1 cellular context compared by ENCODE assay signal in genomic region chr11:66729447-66729846, GRCh38.
TF ChIP-seq lines count a peak whose summit lies in the region.

No MANE protein-coding gene starts in this region.

TF ChIP-seq in WTC11, 78 proteins besides CTCF, POLR2A, EP300 and RAD21 (continued from another document):
- TF ChIP-seq, protein P1, sequence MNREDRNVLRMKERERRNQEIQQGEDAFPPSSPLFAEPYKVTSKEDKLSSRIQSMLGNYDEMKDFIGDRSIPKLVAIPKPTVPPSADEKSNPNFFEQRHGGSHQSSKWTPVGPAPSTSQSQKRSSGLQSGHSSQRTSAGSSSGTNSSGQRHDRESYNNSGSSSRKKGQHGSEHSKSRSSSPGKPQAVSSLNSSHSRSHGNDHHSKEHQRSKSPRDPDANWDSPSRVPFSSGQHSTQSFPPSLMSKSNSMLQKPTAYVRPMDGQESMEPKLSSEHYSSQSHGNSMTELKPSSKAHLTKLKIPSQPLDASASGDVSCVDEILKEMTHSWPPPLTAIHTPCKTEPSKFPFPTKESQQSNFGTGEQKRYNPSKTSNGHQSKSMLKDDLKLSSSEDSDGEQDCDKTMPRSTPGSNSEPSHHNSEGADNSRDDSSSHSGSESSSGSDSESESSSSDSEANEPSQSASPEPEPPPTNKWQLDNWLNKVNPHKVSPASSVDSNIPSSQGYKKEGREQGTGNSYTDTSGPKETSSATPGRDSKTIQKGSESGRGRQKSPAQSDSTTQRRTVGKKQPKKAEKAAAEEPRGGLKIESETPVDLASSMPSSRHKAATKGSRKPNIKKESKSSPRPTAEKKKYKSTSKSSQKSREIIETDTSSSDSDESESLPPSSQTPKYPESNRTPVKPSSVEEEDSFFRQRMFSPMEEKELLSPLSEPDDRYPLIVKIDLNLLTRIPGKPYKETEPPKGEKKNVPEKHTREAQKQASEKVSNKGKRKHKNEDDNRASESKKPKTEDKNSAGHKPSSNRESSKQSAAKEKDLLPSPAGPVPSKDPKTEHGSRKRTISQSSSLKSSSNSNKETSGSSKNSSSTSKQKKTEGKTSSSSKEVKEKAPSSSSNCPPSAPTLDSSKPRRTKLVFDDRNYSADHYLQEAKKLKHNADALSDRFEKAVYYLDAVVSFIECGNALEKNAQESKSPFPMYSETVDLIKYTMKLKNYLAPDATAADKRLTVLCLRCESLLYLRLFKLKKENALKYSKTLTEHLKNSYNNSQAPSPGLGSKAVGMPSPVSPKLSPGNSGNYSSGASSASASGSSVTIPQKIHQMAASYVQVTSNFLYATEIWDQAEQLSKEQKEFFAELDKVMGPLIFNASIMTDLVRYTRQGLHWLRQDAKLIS (CRISPR knock-in tag; IDR thresholded peaks at IDR 0.05; ENCODE audit: borderline replicate concordance): no peak
- TF ChIP-seq, protein P2, sequence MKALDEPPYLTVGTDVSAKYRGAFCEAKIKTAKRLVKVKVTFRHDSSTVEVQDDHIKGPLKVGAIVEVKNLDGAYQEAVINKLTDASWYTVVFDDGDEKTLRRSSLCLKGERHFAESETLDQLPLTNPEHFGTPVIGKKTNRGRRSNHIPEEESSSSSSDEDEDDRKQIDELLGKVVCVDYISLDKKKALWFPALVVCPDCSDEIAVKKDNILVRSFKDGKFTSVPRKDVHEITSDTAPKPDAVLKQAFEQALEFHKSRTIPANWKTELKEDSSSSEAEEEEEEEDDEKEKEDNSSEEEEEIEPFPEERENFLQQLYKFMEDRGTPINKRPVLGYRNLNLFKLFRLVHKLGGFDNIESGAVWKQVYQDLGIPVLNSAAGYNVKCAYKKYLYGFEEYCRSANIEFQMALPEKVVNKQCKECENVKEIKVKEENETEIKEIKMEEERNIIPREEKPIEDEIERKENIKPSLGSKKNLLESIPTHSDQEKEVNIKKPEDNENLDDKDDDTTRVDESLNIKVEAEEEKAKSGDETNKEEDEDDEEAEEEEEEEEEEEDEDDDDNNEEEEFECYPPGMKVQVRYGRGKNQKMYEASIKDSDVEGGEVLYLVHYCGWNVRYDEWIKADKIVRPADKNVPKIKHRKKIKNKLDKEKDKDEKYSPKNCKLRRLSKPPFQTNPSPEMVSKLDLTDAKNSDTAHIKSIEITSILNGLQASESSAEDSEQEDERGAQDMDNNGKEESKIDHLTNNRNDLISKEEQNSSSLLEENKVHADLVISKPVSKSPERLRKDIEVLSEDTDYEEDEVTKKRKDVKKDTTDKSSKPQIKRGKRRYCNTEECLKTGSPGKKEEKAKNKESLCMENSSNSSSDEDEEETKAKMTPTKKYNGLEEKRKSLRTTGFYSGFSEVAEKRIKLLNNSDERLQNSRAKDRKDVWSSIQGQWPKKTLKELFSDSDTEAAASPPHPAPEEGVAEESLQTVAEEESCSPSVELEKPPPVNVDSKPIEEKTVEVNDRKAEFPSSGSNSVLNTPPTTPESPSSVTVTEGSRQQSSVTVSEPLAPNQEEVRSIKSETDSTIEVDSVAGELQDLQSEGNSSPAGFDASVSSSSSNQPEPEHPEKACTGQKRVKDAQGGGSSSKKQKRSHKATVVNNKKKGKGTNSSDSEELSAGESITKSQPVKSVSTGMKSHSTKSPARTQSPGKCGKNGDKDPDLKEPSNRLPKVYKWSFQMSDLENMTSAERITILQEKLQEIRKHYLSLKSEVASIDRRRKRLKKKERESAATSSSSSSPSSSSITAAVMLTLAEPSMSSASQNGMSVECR (CRISPR knock-in tag; IDR thresholded peaks at IDR 0.05; ENCODE audit: borderline replicate concordance): no peak
- no peak for TF ChIP-seq ZNF219 (CRISPR knock-in tag; IDR thresholded peaks at IDR 0.05; ENCODE audit: borderline replicate concordance)
- no peak for TF ChIP-seq SMAD4 (CRISPR knock-in tag; IDR thresholded peaks at IDR 0.05)
- no peak for TF ChIP-seq E2F4 (CRISPR knock-in tag; IDR thresholded peaks at IDR 0.05; ENCODE audit: borderline replicate concordance, low read depth)
- TF ChIP-seq JUN (CRISPR knock-in tag; IDR thresholded peaks at IDR 0.05): no peak
- TF ChIP-seq ZNF416 (CRISPR knock-in tag; IDR thresholded peaks at IDR 0.05): no peak
- TF ChIP-seq, protein P3, sequence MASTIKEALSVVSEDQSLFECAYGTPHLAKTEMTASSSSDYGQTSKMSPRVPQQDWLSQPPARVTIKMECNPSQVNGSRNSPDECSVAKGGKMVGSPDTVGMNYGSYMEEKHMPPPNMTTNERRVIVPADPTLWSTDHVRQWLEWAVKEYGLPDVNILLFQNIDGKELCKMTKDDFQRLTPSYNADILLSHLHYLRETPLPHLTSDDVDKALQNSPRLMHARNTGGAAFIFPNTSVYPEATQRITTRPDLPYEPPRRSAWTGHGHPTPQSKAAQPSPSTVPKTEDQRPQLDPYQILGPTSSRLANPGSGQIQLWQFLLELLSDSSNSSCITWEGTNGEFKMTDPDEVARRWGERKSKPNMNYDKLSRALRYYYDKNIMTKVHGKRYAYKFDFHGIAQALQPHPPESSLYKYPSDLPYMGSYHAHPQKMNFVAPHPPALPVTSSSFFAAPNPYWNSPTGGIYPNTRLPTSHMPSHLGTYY (CRISPR knock-in tag; IDR thresholded peaks at IDR 0.05): no peak
